Comparison of ENCODE assay signal across 2 cellular contexts in genomic region chr10:100037758-100038315, GRCh38.
TF ChIP-seq lines count a peak whose summit lies in the region.

No MANE protein-coding gene starts in this region.

TF ChIP-seq in A549, 52 proteins besides CTCF, POLR2A, EP300 and RAD21:
- TF ChIP-seq ZC3H11A (IDR thresholded peaks at IDR 0.05) (no peak), FOXS1 (CRISPR knock-in tag; IDR thresholded peaks at IDR 0.05) (no peak), CHD4 (IDR thresholded peaks at IDR 0.05; ENCODE audit: borderline replicate concordance) (no peak), REST (IDR thresholded peaks at IDR 0.05) (no peak), FOSL2 (IDR thresholded peaks at IDR 0.05) (peak; percentile 45; the same call in 1 of the 2 replicates), FOSL2 (CRISPR knock-in tag; IDR thresholded peaks at IDR 0.05) (peak; percentile 68)

TF ChIP-seq in GM12878, 131 proteins besides CTCF, POLR2A, EP300 and RAD21:
- no peak for TF ChIP-seq ZNF384 (IDR thresholded peaks at IDR 0.05; ENCODE audit: borderline replicate concordance, low read depth, low read length)
- no peak for TF ChIP-seq ESRRA (IDR thresholded peaks at IDR 0.05; ENCODE audit: low read length)
- TF ChIP-seq NFIC (IDR thresholded peaks at IDR 0.05; ENCODE audit: low read depth, low read length), result peak; percentile 17; the same call in 1 of the 2 replicates
- TF ChIP-seq WRNIP1 (IDR thresholded peaks at IDR 0.05; ENCODE audit: borderline replicate concordance, low read depth, low read length), result no peak
- TF ChIP-seq NFYA (IDR thresholded peaks at IDR 0.05; ENCODE audit: borderline replicate concordance, low read depth, low read length), result no peak
- TF ChIP-seq BMI1 (IDR thresholded peaks at IDR 0.05; ENCODE audit: borderline replicate concordance), result no peak
- no peak for TF ChIP-seq NBN (IDR thresholded peaks at IDR 0.05)
- TF ChIP-seq POLR2AphosphoS5 (IDR thresholded peaks at IDR 0.05; ENCODE audit: low read length), result no peak
